ENCODE assay signal across 16 cellular contexts in the genomic region with DNA sequence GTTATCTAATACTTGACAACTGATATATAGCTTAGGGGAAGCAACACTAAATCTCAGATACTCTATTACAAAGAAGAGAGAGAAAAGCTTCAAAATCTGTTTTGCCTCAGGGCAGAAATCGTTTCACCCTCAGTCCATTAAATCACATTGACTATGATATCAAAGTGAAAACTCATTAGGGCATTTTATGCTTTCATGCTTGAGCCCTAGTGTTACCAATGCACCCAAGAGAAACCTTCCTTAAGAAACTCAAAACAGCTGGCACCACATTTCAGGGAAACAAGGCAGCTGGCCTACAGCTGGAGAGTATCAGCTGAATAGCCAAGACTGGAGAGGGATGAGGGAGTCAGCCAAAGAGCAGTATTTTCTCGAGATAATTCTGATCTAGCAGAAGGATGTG. TPM values are rescaled to one million over a fixed set of nuclear protein-coding genes. Genes with fewer than 3 reads are reported as not detected.
DNase-seq lines count a peak whose midpoint lies in the region; ATAC-seq, FAIRE-seq and TF ChIP-seq lines count a peak whose summit lies in the region.
"Had no signal": no experiment of that assay in that cellular context is flagged by ENCODE, and none has a peak within 500 bp of the region (broad histone marks: within the 10 kb centered on the region; RNA-seq: fewer than 3 reads in every experiment).

No MANE protein-coding gene starts in this region.

- no peaks in the 10 kb centered on the region for H3K9me3 ChIP-seq in SK-N-MC (ENCODE audit: low read depth, low read length)
- no peaks in the 10 kb centered on the region for H3K9me3 ChIP-seq in pancreas
- H3K9me3 ChIP-seq: BE2C had no signal

- ATAC-seq in pancreas = peak; percentile 58 to 78 (median 72)
- ATAC-seq: activated T-helper 17 cell treated with anti-CD3 and anti-CD28 coated beads, Interleukin-2, amount 50 U/mL, for 72 hours; effector memory CD8-positive, alpha-beta T cell had no signal

- intact Hi-C loops in pancreas (cut with DNase I) = no loop called here

- WGBS in pancreas, 2 donors = 34% methylated on average over 2 of the region's 2 CpGs

- H3K27ac ChIP-seq in SK-N-MC (peak overlapping the region; percentile 67), pancreas (no peak overlapping the region)
- H3K27ac ChIP-seq: hepatocyte had no signal

- H3K4me3 ChIP-seq in SK-N-MC (peak overlapping the region; percentile 22), pancreas (no peak overlapping the region)
- H3K4me3 ChIP-seq: hepatocyte had no signal

- peaks cover 0 to 17% (median 9%) of the 10 kb centered on the region in 3 donors for H3K4me1 ChIP-seq in pancreas
- H3K4me1 ChIP-seq: BE2C had no signal

- no peak overlapping the region for H3K9ac ChIP-seq in SK-N-MC (ENCODE audit: insufficient read length)

- TF ChIP-seq CTCF in pancreas (IDR thresholded peaks at IDR 0.05) (no peak), GM13976 (IDR thresholded peaks at IDR 0.05; ENCODE audit: borderline replicate concordance, control extremely low read depth, extremely low read depth, insufficient read depth, missing control alignments) (no peak)

- in situ Hi-C loops in GM13976 (cut with MboI; ENCODE audit: low sequenced_read_pairs, unreplicated experiment) = no loop called here

- H3K27me3 ChIP-seq in pancreas = no peaks in the 10 kb centered on the region
- H3K27me3 ChIP-seq: BE2C, hepatocyte had no signal

- DNase-seq in COLO829 (ENCODE audit: low spot score) (peak; percentile 36), SK-N-MC (ENCODE audit: low read depth, low spot score) (peak; percentile 66), foreskin melanocyte (peak; percentile 34), pancreas (peak in 4 of 6 donors; percentile 51 to 56 (median 54)), GM13976 (ENCODE audit: low spot score) (no peak), ureter (ENCODE audit: low spot score) (no peak)
- DNase-seq in stimulated activated CD4-positive, alpha-beta T cell treated with anti-CD3 and anti-CD28 coated beads, Interleukin-12 subunit alpha, Interleukin-12 subunit beta, amount 100 ng/mL, for 4 hours = no peak
- DNase-seq in stimulated activated CD4-positive, alpha-beta T cell treated with anti-CD3 and anti-CD28 coated beads, Interleukin-4, amount 100 ng/mL, for 24 hours = no peak
- DNase-seq: BE2C; effector memory CD8-positive, alpha-beta T cell; NCI-H1048; T-helper 9 cell had no signal

- no peak for FAIRE-seq in pancreas (lab: Jason Lieb, UNC)
- FAIRE-seq: GM12891, RCC 7860 had no signal

- H3K36me3 ChIP-seq in SK-N-MC (ENCODE audit: insufficient read depth, low read length) = no peaks in the 10 kb centered on the region
- H3K36me3 ChIP-seq in pancreas = no peaks in the 10 kb centered on the region
- H3K36me3 ChIP-seq: BE2C had no signal

RNA-seq across cellular contexts. Expression of gene COLGALT2, which starts 14.9 kb away (rescaled TPM):
- total RNA-seq in pancreas = 1 to 10 TPM; 1.0 to 3.2 (median 1.6) TPM
- polyA plus RNA-seq in pancreas = 1 to 10 TPM; 1.3 to 3.2 TPM
- total RNA-seq in ureter = 4.4 TPM

RNA-seq across cellular contexts. Expression of gene TSEN15, which starts 28.9 kb away (rescaled TPM):
- total RNA-seq in pancreas (10 to 100 TPM in 2 of 6 donors, 1 to 10 TPM in 4; 5.8 to 15.4 (median 9.8) TPM), ureter (46.0 TPM)
- polyA plus RNA-seq in pancreas = 10 to 100 TPM in 1 of 2 donors, 1 to 10 TPM in 1; 10.0 to 13.6 TPM

Comparison
In these comparisons a context has a peak if more than half of its experiments do, and no peak if none do; other contexts are left out.
1. DNase-seq: peak in COLO829 (single experiment), SK-N-MC (single experiment), foreskin melanocyte (single experiment) and pancreas (4 of 6); none in stimulated activated CD4-positive, alpha-beta T cell treated with anti-CD3 and anti-CD28 coated beads, Interleukin-12 subunit alpha, Interleukin-12 subunit beta, amount 100 ng/mL, for 4 hours (single experiment), GM13976 (single experiment), stimulated activated CD4-positive, alpha-beta T cell treated with anti-CD3 and anti-CD28 coated beads, Interleukin-4, amount 100 ng/mL, for 24 hours (single experiment) and ureter (single experiment).